Comparison of ENCODE assay signal across 1 cellular context in the genomic region with DNA sequence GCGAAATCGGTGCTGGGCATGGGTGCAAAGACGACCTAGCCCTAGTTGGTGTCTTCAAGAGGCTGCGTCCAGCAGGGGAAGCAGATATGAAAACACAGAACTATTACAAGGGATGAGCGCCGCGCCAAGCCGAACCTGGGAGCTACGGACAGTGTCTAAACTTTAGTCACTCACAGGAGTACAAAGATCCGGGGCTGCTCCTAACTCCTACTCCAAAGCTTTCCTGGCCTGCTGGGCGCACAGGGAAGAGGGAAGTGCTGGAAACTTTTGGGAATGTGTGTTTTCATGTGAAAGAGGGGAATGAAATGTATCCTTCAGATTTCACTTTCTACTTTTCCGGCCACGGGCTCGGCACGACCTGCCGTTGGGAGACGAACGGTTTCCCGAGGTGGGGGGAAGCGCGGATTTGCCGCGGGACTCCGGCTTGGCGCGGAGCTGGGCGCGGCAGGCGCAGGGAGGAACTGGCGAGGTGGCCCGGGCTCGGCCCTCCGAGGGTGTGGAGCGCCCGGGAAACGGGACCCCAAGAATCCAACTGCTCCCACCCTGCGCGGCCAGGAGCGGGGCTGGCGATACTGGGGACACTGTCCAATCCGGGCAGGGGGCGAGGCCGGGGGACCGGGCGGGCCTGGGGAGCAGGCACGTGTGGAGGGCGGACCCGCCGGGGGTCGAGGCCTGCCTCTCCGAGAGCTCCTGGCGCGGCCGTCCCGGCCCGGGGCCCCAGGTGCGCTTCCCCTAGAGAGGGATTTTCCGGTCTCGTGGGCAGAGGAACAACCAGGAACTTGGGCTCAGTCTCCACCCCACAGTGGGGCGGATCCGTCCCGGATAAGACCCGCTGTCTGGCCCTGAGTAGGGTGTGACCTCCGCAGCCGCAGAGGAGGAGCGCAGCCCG.
TF ChIP-seq lines count a peak whose summit lies in the region.

TSS of gene ANXA4 (plus strand) at position 854 of the 889 bp plus-strand sequence. CDS start 39,432 bp downstream, outside the sequence.

TF ChIP-seq in H1, 55 proteins besides CTCF, POLR2A, EP300 and RAD21:
- TF ChIP-seq, protein P1, sequence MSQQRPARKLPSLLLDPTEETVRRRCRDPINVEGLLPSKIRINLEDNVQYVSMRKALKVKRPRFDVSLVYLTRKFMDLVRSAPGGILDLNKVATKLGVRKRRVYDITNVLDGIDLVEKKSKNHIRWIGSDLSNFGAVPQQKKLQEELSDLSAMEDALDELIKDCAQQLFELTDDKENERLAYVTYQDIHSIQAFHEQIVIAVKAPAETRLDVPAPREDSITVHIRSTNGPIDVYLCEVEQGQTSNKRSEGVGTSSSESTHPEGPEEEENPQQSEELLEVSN (IDR thresholded peaks at IDR 0.05): peak; percentile 94
- TF ChIP-seq KDM5A (IDR thresholded peaks at IDR 0.05; ENCODE audit: low read length) (no peak), EZH2 (IDR thresholded peaks at IDR 0.05; ENCODE audit: low read depth, low read length, severe bottlenecking) (no peak), FOSL1 (IDR thresholded peaks at IDR 0.05; ENCODE audit: insufficient read depth, low read depth, low read length) (no peak), SUZ12 (IDR thresholded peaks at IDR 0.05; ENCODE audit: low read length) (peak; percentile 68; the same call in 1 of the 2 replicates), ASH2L (IDR thresholded peaks at IDR 0.05; ENCODE audit: low read length) (peak; percentile 87), KDM4A (IDR thresholded peaks at IDR 0.05; ENCODE audit: low read depth, low read length, severe bottlenecking) (peak; percentile 69), CREB1 (IDR thresholded peaks at IDR 0.05) (peak; percentile 7; the same call in 1 of the 2 replicates), RBBP5 (IDR thresholded peaks at IDR 0.05; ENCODE audit: borderline replicate concordance, low read depth, low read length) (peak; percentile 95), TBP (IDR thresholded peaks at IDR 0.05; ENCODE audit: low read depth, low read length) (0 out of 2 replicates have a peak, but pooled peaks have one; percentile 16), TEAD4 (IDR thresholded peaks at IDR 0.05; ENCODE audit: low read depth, low read length) (no peak), CHD7 (IDR thresholded peaks at IDR 0.05; ENCODE audit: insufficient replicate concordance, low read length) (no peak), TAF1 (IDR thresholded peaks at IDR 0.05; ENCODE audit: low read depth, low read length) (peak; percentile 46; the same call in 1 of the 2 replicates), SIN3A (conservative IDR thresholded peaks at IDR 0.05 in 1 of 2, IDR thresholded peaks at IDR 0.05 in 1 of 2; ENCODE audit: low read depth in 1 of 2, low read length in 2 of 2) (no peak), MAX (IDR thresholded peaks at IDR 0.05) (peak; percentile 94), SP1 (IDR thresholded peaks at IDR 0.05; ENCODE audit: low read depth, low read length) (peak; percentile 12; the same call in 1 of the 2 replicates), RFX5 (IDR thresholded peaks at IDR 0.05; ENCODE audit: borderline replicate concordance, low read depth, low read length) (no peak), RXRA (IDR thresholded peaks at IDR 0.05; ENCODE audit: insufficient read depth, low read depth, low read length) (no peak), JUND (IDR thresholded peaks at IDR 0.05; ENCODE audit: low read length) (no peak), BCL11A (IDR thresholded peaks at IDR 0.05; ENCODE audit: low read depth in 2 of 2, low read length in 2 of 2) (no peak), TAF7 (optimal IDR thresholded peaks at IDR 0.05; ENCODE audit: borderline replicate concordance, low read depth, low read length) (peak; percentile 49)
TF ChIP-seq in H1: peak in this region for 11.
